8 cellular contexts compared by ENCODE assay signal in genomic region chr2:65144571-65144970, GRCh38.
"Had no signal": no experiment of that assay in that cellular context is flagged by ENCODE, and none has a peak within 500 bp of the region (broad histone marks: within the 10 kb centered on the region; RNA-seq: fewer than 3 reads in every experiment).

No MANE protein-coding gene starts in this region.

- FAIRE-seq: H54, HTR-8/SVneo had no signal

- H3K9ac ChIP-seq: GM23248 had no signal

- H3K27ac ChIP-seq: GM23248 had no signal

- H3K4me3 ChIP-seq: GM23248 had no signal

- DNase-seq: GM23248, GOT3, H9, HCEC 1CT, HFFc6, KG1 had no signal

- H2AFZ ChIP-seq: GM23248 had no signal
